Comparison of ENCODE assay signal across 1 cellular context in the genomic region with DNA sequence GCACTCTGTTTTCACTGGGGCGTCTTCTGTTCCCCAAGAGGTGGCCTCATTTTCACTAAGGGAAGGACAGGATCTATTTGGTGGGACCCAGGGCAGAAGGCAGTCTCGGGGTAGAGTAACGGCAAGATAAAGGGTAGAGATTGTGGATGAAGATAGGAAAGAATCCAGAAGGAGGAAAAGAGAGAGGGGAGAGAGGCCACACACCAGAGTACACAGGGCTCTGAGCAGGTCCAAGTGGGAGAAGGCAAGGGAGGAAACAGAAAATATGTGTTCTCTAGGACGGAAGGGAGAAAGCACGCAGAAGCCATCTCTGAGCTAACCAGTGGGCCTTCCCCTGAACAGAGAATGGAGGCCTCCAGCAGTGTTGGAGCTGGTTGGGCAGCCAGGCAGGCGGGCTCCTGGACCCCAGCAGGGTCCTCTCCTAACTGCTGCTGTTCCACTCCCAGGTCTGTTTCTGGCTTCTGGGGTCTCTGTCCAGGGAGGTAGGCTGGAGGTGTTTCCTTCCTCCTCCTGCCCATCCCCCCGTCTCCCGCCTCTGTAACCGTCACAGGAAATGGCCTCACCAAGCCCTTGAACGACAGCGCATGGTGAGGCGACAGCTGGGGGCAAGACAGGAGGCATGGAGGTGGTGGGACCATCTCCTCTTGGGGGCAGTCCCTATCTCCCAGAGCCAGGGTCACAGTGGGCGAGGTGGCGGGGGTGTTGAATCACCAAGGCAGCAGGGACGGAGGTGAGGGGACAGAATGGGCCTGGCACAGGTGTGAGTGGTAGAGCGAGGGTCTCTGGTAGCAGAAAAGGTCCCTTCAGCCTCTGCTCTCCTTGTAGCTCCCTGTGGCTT.
TF ChIP-seq lines count a peak whose summit lies in the region.

No MANE protein-coding gene starts in this region.

TF ChIP-seq in K562, 482 proteins besides CTCF, POLR2A, EP300 and RAD21 (continued from another document and continues in another):
- no peak for TF ChIP-seq RBM17 (IDR thresholded peaks at IDR 0.05; ENCODE audit: borderline replicate concordance, low read depth, low read length)
- TF ChIP-seq, protein P1, sequence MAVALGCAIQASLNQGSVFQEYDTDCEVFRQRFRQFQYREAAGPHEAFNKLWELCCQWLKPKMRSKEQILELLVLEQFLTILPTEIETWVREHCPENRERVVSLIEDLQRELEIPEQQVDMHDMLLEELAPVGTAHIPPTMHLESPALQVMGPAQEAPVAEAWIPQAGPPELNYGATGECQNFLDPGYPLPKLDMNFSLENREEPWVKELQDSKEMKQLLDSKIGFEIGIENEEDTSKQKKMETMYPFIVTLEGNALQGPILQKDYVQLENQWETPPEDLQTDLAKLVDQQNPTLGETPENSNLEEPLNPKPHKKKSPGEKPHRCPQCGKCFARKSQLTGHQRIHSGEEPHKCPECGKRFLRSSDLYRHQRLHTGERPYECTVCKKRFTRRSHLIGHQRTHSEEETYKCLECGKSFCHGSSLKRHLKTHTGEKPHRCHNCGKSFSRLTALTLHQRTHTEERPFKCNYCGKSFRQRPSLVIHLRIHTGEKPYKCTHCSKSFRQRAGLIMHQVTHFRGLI (CRISPR knock-in tag; IDR thresholded peaks at IDR 0.05), result 0 out of 2 replicates have a peak, but pooled peaks have one; percentile 18
- peak; percentile 11; the same call in 1 of the 2 replicates for TF ChIP-seq ZNF444 (CRISPR knock-in tag; IDR thresholded peaks at IDR 0.05)
- TF ChIP-seq SMAD1 (IDR thresholded peaks at IDR 0.05; ENCODE audit: low read depth, low read length, partially characterized antibody), result peak; percentile 8
- peak in 1 of 2 experiments; percentile 58; a peak in 3 of 4 replicates for TF ChIP-seq ARNT (IDR thresholded peaks at IDR 0.05)
- TF ChIP-seq BACH1 (tag; IDR thresholded peaks at IDR 0.05), result peak; percentile 81
- peak; percentile 89; the same call in 1 of the 2 replicates for TF ChIP-seq ZBED1 (IDR thresholded peaks at IDR 0.05)
- TF ChIP-seq ZBTB17 (CRISPR knock-in tag; IDR thresholded peaks at IDR 0.05), result peak; percentile 67; the same call in 1 of the 2 replicates
- TF ChIP-seq ZNF212 (CRISPR knock-in tag; IDR thresholded peaks at IDR 0.05), result no peak; the same call in 1 of the 2 replicates
- peak; percentile 65 for TF ChIP-seq E2F3 (CRISPR knock-in tag; IDR thresholded peaks at IDR 0.05)
- TF ChIP-seq, protein P2, sequence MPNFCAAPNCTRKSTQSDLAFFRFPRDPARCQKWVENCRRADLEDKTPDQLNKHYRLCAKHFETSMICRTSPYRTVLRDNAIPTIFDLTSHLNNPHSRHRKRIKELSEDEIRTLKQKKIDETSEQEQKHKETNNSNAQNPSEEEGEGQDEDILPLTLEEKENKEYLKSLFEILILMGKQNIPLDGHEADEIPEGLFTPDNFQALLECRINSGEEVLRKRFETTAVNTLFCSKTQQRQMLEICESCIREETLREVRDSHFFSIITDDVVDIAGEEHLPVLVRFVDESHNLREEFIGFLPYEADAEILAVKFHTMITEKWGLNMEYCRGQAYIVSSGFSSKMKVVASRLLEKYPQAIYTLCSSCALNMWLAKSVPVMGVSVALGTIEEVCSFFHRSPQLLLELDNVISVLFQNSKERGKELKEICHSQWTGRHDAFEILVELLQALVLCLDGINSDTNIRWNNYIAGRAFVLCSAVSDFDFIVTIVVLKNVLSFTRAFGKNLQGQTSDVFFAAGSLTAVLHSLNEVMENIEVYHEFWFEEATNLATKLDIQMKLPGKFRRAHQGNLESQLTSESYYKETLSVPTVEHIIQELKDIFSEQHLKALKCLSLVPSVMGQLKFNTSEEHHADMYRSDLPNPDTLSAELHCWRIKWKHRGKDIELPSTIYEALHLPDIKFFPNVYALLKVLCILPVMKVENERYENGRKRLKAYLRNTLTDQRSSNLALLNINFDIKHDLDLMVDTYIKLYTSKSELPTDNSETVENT (CRISPR knock-in tag; IDR thresholded peaks at IDR 0.05), result no peak; the same call in 1 of the 2 replicates
- no peak; the same call in 1 of the 2 replicates for TF ChIP-seq ZNF224 (CRISPR knock-in tag; IDR thresholded peaks at IDR 0.05)
- TF ChIP-seq EHMT2 (IDR thresholded peaks at IDR 0.05), result peak; percentile 6; the same call in 1 of the 2 replicates
- peak; percentile 44; the same call in 1 of the 2 replicates for TF ChIP-seq ZFP1 (CRISPR knock-in tag; IDR thresholded peaks at IDR 0.05)
- no peak; the same call in none of the 2 replicates for TF ChIP-seq CXXC5 (CRISPR knock-in tag; IDR thresholded peaks at IDR 0.05)
- TF ChIP-seq, protein P3, sequence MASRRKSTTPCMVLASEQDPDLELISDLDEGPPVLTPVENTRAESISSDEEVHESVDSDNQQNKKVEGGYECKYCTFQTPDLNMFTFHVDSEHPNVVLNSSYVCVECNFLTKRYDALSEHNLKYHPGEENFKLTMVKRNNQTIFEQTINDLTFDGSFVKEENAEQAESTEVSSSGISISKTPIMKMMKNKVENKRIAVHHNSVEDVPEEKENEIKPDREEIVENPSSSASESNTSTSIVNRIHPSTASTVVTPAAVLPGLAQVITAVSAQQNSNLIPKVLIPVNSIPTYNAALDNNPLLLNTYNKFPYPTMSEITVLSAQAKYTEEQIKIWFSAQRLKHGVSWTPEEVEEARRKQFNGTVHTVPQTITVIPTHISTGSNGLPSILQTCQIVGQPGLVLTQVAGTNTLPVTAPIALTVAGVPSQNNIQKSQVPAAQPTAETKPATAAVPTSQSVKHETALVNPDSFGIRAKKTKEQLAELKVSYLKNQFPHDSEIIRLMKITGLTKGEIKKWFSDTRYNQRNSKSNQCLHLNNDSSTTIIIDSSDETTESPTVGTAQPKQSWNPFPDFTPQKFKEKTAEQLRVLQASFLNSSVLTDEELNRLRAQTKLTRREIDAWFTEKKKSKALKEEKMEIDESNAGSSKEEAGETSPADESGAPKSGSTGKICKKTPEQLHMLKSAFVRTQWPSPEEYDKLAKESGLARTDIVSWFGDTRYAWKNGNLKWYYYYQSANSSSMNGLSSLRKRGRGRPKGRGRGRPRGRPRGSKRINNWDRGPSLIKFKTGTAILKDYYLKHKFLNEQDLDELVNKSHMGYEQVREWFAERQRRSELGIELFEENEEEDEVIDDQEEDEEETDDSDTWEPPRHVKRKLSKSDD (conservative IDR thresholded peaks at IDR 0.05; ENCODE audit: low read length), result peak; percentile 79; the same call in 1 of the 2 replicates
- TF ChIP-seq NFATC3 (IDR thresholded peaks at IDR 0.05), result peak; percentile 77; the same call in 1 of the 2 replicates
- TF ChIP-seq ZNF165 (CRISPR knock-in tag; IDR thresholded peaks at IDR 0.05; ENCODE audit: borderline replicate concordance), result no peak
- no peak for TF ChIP-seq GATAD2A (IDR thresholded peaks at IDR 0.05)
- peak in 1 of 2 experiments; percentile 65; a peak in 2 of 4 replicates for TF ChIP-seq HDAC1 (IDR thresholded peaks at IDR 0.05)
- TF ChIP-seq TAL1 (IDR thresholded peaks at IDR 0.05), result no peak
- TF ChIP-seq SP2 (IDR thresholded peaks at IDR 0.05; ENCODE audit: extremely low read depth, low read depth, low read length, poor library complexity, severe bottlenecking), result no peak
- peak; percentile 23; the same call in 1 of the 2 replicates for TF ChIP-seq HEY1 (CRISPR knock-in tag; IDR thresholded peaks at IDR 0.05; ENCODE audit: borderline replicate concordance)
- TF ChIP-seq XRCC3 (IDR thresholded peaks at IDR 0.05), result no peak
- peak; percentile 95 for TF ChIP-seq HDGF (IDR thresholded peaks at IDR 0.05)
- TF ChIP-seq TAF1 (IDR thresholded peaks at IDR 0.05; ENCODE audit: control insufficient read depth, extremely low read depth, insufficient read depth, low read length, severe bottlenecking), result peak; percentile 83
- no peak for TF ChIP-seq SRSF7 (optimal IDR thresholded peaks at IDR 0.05; ENCODE audit: low read depth, low read length)
- TF ChIP-seq PHF20 (IDR thresholded peaks at IDR 0.05; ENCODE audit: partially characterized antibody), result peak; percentile 5
- TF ChIP-seq, protein P4, sequence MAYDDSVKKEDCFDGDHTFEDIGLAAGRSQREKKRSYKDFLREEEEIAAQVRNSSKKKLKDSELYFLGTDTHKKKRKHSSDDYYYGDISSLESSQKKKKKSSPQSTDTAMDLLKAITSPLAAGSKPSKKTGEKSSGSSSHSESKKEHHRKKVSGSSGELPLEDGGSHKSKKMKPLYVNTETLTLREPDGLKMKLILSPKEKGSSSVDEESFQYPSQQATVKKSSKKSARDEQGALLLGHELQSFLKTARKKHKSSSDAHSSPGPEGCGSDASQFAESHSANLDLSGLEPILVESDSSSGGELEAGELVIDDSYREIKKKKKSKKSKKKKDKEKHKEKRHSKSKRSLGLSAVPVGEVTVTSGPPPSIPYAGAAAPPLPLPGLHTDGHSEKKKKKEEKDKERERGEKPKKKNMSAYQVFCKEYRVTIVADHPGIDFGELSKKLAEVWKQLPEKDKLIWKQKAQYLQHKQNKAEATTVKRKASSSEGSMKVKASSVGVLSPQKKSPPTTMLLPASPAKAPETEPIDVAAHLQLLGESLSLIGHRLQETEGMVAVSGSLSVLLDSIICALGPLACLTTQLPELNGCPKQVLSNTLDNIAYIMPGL (CRISPR knock-in tag; IDR thresholded peaks at IDR 0.05), result no peak
- TF ChIP-seq POLR3A (IDR thresholded peaks at IDR 0.05; ENCODE audit: borderline replicate concordance, extremely low read depth, insufficient read depth, insufficient read length), result no peak
- TF ChIP-seq MBD2 (IDR thresholded peaks at IDR 0.05; ENCODE audit: borderline replicate concordance, low read depth), result peak; percentile 64; the same call in 1 of the 2 replicates
- no peak for TF ChIP-seq ZNF408 (CRISPR knock-in tag; IDR thresholded peaks at IDR 0.05; ENCODE audit: low read depth)
- TF ChIP-seq, protein P5, sequence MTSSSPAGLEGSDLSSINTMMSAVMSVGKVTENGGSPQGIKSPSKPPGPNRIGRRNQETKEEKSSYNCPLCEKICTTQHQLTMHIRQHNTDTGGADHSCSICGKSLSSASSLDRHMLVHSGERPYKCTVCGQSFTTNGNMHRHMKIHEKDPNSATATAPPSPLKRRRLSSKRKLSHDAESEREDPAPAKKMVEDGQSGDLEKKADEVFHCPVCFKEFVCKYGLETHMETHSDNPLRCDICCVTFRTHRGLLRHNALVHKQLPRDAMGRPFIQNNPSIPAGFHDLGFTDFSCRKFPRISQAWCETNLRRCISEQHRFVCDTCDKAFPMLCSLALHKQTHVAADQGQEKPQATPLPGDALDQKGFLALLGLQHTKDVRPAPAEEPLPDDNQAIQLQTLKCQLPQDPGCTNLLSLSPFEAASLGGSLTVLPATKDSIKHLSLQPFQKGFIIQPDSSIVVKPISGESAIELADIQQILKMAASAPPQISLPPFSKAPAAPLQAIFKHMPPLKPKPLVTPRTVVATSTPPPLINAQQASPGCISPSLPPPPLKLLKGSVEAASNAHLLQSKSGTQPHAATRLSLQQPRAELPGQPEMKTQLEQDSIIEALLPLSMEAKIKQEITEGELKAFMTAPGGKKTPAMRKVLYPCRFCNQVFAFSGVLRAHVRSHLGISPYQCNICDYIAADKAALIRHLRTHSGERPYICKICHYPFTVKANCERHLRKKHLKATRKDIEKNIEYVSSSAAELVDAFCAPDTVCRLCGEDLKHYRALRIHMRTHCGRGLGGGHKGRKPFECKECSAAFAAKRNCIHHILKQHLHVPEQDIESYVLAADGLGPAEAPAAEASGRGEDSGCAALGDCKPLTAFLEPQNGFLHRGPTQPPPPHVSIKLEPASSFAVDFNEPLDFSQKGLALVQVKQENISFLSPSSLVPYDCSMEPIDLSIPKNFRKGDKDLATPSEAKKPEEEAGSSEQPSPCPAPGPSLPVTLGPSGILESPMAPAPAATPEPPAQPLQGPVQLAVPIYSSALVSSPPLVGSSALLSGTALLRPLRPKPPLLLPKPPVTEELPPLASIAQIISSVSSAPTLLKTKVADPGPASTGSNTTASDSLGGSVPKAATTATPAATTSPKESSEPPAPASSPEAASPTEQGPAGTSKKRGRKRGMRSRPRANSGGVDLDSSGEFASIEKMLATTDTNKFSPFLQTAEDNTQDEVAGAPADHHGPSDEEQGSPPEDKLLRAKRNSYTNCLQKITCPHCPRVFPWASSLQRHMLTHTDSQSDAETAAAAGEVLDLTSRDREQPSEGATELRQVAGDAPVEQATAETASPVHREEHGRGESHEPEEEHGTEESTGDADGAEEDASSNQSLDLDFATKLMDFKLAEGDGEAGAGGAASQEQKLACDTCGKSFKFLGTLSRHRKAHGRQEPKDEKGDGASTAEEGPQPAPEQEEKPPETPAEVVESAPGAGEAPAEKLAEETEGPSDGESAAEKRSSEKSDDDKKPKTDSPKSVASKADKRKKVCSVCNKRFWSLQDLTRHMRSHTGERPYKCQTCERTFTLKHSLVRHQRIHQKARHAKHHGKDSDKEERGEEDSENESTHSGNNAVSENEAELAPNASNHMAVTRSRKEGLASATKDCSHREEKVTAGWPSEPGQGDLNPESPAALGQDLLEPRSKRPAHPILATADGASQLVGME (CRISPR knock-in tag; IDR thresholded peaks at IDR 0.05), result peak; percentile 19; the same call in 1 of the 2 replicates
- no peak for TF ChIP-seq HOXB6 (CRISPR knock-in tag; IDR thresholded peaks at IDR 0.05; ENCODE audit: borderline replicate concordance)
- no peak for TF ChIP-seq CEBPG (CRISPR knock-in tag; IDR thresholded peaks at IDR 0.05)
- TF ChIP-seq CEBPG (tag; conservative IDR thresholded peaks at IDR 0.05 in 1 of 2, IDR thresholded peaks at IDR 0.05 in 1 of 2), result no peak
- no peak for TF ChIP-seq ZNF436 (CRISPR knock-in tag; IDR thresholded peaks at IDR 0.05)
- TF ChIP-seq MCM3 (IDR thresholded peaks at IDR 0.05), result no peak
- TF ChIP-seq SRSF9 (IDR thresholded peaks at IDR 0.05; ENCODE audit: borderline replicate concordance, low read depth, low read length), result no peak
- peak; percentile 75; the same call in 1 of the 2 replicates for TF ChIP-seq POLR2G (IDR thresholded peaks at IDR 0.05; ENCODE audit: low read depth, low read length)
- no peak for TF ChIP-seq SIRT6 (IDR thresholded peaks at IDR 0.05; ENCODE audit: low read depth, low read length)
- no peak for TF ChIP-seq CBX3 (IDR thresholded peaks at IDR 0.05; ENCODE audit: borderline replicate concordance in 1 of 2, low read length in 2 of 2)
- TF ChIP-seq FOXJ2 (tag; IDR thresholded peaks at IDR 0.05), result no peak; the same call in 1 of the 2 replicates
- peak in 1 of 2 experiments; percentile 8; a peak in 2 of 4 replicates for TF ChIP-seq TRIM24 (IDR thresholded peaks at IDR 0.05)
- TF ChIP-seq WHSC1 (IDR thresholded peaks at IDR 0.05; ENCODE audit: low read length), result no peak
- TF ChIP-seq, protein P6, sequence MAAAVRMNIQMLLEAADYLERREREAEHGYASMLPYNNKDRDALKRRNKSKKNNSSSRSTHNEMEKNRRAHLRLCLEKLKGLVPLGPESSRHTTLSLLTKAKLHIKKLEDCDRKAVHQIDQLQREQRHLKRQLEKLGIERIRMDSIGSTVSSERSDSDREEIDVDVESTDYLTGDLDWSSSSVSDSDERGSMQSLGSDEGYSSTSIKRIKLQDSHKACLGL (CRISPR knock-in tag; IDR thresholded peaks at IDR 0.05; ENCODE audit: borderline replicate concordance, poor library complexity, severe bottlenecking), result no peak
- TF ChIP-seq POLR2AphosphoS5 (IDR thresholded peaks at IDR 0.05; ENCODE audit: control insufficient read depth, insufficient read depth, low read depth, low read length), result peak; percentile 80
